Comparison of ENCODE assay signal across 9 cellular contexts in the genomic region with DNA sequence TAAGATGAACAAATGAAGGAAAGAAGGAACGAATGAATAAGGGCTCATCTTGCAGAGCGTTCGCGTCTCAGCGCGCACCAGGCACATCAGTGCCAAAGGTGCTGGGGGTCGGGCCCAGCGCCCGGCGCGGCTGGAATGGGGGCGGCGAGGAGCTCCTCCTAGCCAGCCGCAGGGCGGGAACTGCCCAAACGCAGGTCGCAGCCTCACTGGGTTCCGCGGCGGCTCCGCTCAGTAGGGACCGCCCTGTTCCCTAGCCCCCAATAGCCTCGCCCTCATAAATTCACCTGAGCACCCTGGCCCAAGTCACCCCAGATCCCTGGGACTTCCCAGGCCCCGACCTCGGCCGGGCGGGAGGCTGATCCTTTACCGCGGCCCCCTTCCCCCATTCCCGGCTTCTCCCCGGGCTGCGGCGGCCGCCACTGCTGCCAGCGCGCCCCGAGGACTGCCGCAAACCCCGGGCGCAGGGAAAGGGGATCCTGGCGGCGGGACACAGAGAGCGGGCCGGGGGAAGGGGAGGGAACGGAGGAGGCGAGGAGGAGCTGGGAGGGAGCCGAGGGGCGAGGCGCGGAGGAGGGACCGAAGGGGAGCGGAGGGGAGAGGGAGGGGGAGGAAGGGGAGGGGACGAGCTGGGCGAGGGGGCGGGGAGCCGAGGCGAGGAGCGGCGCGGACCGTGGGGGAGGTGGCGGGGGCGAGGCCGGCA. TPM values are rescaled to one million over a fixed set of nuclear protein-coding genes. Genes with fewer than 3 reads are reported as not detected.
DNase-seq lines count a peak whose midpoint lies in the region; ATAC-seq, FAIRE-seq and TF ChIP-seq lines count a peak whose summit lies in the region.
"Had no signal": no experiment of that assay in that cellular context is flagged by ENCODE, and none has a peak within 500 bp of the region (broad histone marks: within the 10 kb centered on the region; RNA-seq: fewer than 3 reads in every experiment).

No MANE protein-coding gene starts in this region.

- peak overlapping the region; percentile 16 for H2BK120ac ChIP-seq in neuronal stem cell (ENCODE audit: low read depth, low read length)

- H3K9me2 ChIP-seq in GM23338 (ENCODE audit: insufficient read depth), result no peaks in the 10 kb centered on the region

- H2BK15ac ChIP-seq in neuronal stem cell (ENCODE audit: low read length), result peak overlapping the region; percentile 46

- DNase-seq in GM23338 (ENCODE audit: low spot score) (peak; percentile 88), NCI-H82 (lab: John Stamatoyannopoulos, UW) (peak; percentile 94), neuronal stem cell (ENCODE audit: low spot score) (peak; percentile 59), NCI-H187 (lab: John Stamatoyannopoulos, UW) (no peak), adrenal gland (no peak), GM19239 (ENCODE audit: insufficient read length, low spot score) (no peak)

- no peaks in the 10 kb centered on the region for H3K36me3 Mint-ChIP-seq in GM23338 (ENCODE audit: low read depth)

- TF ChIP-seq POLR2A in adrenal gland (IDR thresholded peaks at IDR 0.05), result no peak

- H3K4me3 Mint-ChIP-seq in GM23338, result peak overlapping the region; percentile 82

- H3K79me1 ChIP-seq in neuronal stem cell (ENCODE audit: low read depth, low read length), result no peaks in the 10 kb centered on the region

- H2AFZ ChIP-seq in GM23338, result peak overlapping the region; percentile 97
- peak overlapping the region; percentile 95 for H2AFZ ChIP-seq in neuronal stem cell (ENCODE audit: low read length)

- peak overlapping the region; percentile 98 for H3K4me2 ChIP-seq in GM23338
- peak overlapping the region; percentile 100 for H3K4me2 ChIP-seq in neuronal stem cell (ENCODE audit: insufficient read depth, low read length, poor library complexity, severe bottlenecking)

- no peak overlapping the region for H2BK12ac ChIP-seq in neuronal stem cell (ENCODE audit: low read length)

- H3K4ac ChIP-seq in neuronal stem cell (ENCODE audit: low read length), result no peak overlapping the region

- no peak overlapping the region for H2BK5ac ChIP-seq in neuronal stem cell (ENCODE audit: low read length)

- H3K23ac ChIP-seq in neuronal stem cell (ENCODE audit: low read depth, low read length, poor library complexity), result peak overlapping the region; percentile 76

- H3K27me3 Mint-ChIP-seq in GM23338 (ENCODE audit: insufficient read depth, low read depth, poor library complexity), result peaks cover 43% of the 10 kb centered on the region

- H3K79me2 ChIP-seq in GM23338 (replicated peaks; ENCODE audit: insufficient read depth), result no peaks in the 10 kb centered on the region

- H3K9me3 Mint-ChIP-seq in GM23338, result no peaks in the 10 kb centered on the region

- no peak overlapping the region for H2AK5ac ChIP-seq in neuronal stem cell (ENCODE audit: low read depth, low read length)

- H3K4me3 ChIP-seq in GM23338 (peak overlapping the region; percentile 89), ectodermal cell (ENCODE audit: insufficient read depth, low read depth, low read length) (peak overlapping the region; percentile 48), neuronal stem cell (ENCODE audit: low read length in 2 of 2) (peak overlapping the region; percentile 41 to 82), adrenal gland (peak overlapping the region in 1 of 4 donors; percentile 45)

- H3K4me1 ChIP-seq in GM23338 (ENCODE audit: insufficient read depth), result peaks cover 29% of the 10 kb centered on the region
- H3K4me1 ChIP-seq in ectodermal cell (ENCODE audit: control insufficient read depth, insufficient read depth, low read length), result peaks cover 2% of the 10 kb centered on the region
- peaks cover 2 to 12% of the 10 kb centered on the region in 2 donors for H3K4me1 ChIP-seq in neuronal stem cell (ENCODE audit: control insufficient read depth in 2 of 2, insufficient read depth in 1 of 2, low read depth in 1 of 2, low read length in 2 of 2)
- peaks cover 18 to 23% of the 10 kb centered on the region in 2 donors for H3K4me1 ChIP-seq in adrenal gland (replicated peaks in 1 of 2)

- H3K27ac Mint-ChIP-seq in GM23338, result no peak overlapping the region

- TF ChIP-seq CTCF in GM23338 (conservative IDR thresholded peaks at IDR 0.05; ENCODE audit: low read depth in 2 of 2), result no peak
- TF ChIP-seq CTCF in adrenal gland (IDR thresholded peaks at IDR 0.05), result no peak

- H3K9me3 ChIP-seq in ectodermal cell (ENCODE audit: control insufficient read depth, low read length) (no peaks in the 10 kb centered on the region), neuronal stem cell (replicated peaks in 1 of 2; ENCODE audit: control insufficient read depth in 2 of 2, insufficient read depth in 1 of 2, low read depth in 1 of 2, low read length in 2 of 2) (no peaks in the 10 kb centered on the region), adrenal gland (replicated peaks in 1 of 3) (no peaks in the 10 kb centered on the region)

- H3K36me3 ChIP-seq in GM23338 (ENCODE audit: insufficient read depth), result no peaks in the 10 kb centered on the region
- H3K36me3 ChIP-seq in ectodermal cell (ENCODE audit: control insufficient read depth, insufficient read depth, low read length), result no peaks in the 10 kb centered on the region
- no peaks in the 10 kb centered on the region for H3K36me3 ChIP-seq in neuronal stem cell (replicated peaks in 1 of 2; ENCODE audit: control insufficient read depth in 2 of 2, insufficient read depth in 2 of 2, low read length in 2 of 2)
- H3K36me3 ChIP-seq in adrenal gland (replicated peaks in 1 of 2), result no peaks in the 10 kb centered on the region

- H4K8ac ChIP-seq in neuronal stem cell (ENCODE audit: low read depth, low read length), result no peak overlapping the region

- no peak overlapping the region for H3K14ac ChIP-seq in neuronal stem cell (ENCODE audit: low read length)

- peak; percentile 49 for ATAC-seq in GM23338
- no peak for ATAC-seq in GM21367 (IDR thresholded peaks at IDR 0.05; ENCODE audit: unreplicated experiment)

- H3F3A ChIP-seq in GM23338 (replicated peaks; ENCODE audit: low read depth), result no peaks in the 10 kb centered on the region

- peak overlapping the region; percentile 79 for H3K9ac ChIP-seq in neuronal stem cell (ENCODE audit: low read depth, low read length, poor library complexity)

- FAIRE-seq in GM19239 (lab: Jason Lieb, UNC), result no peak

- no peak overlapping the region for H3K27ac ChIP-seq in GM23338 (ENCODE audit: low read depth)
- H3K27ac ChIP-seq in ectodermal cell (ENCODE audit: insufficient read depth, low read depth, low read length, poor library complexity, severe bottlenecking), result no peak overlapping the region
- H3K27ac ChIP-seq in neuronal stem cell (replicated peaks; ENCODE audit: low read length), result no peak overlapping the region
- no peak overlapping the region for H3K27ac ChIP-seq in adrenal gland

- peak overlapping the region; percentile 93 for H3K18ac ChIP-seq in neuronal stem cell (ENCODE audit: low read length)

- intact Hi-C loops in adrenal gland (cut with DNase I), result no loop called here

- H3K27me3 ChIP-seq in GM23338 (ENCODE audit: insufficient read depth) (peaks cover 64% of the 10 kb centered on the region), ectodermal cell (ENCODE audit: control insufficient read depth, insufficient read depth, low read length, poor library complexity, severe bottlenecking) (peaks cover 69% of the 10 kb centered on the region), neuronal stem cell (ENCODE audit: control insufficient read depth in 3 of 3, insufficient read depth in 3 of 3, low read depth in 1 of 3, low read length in 3 of 3) (peaks cover 0 to 77% (median 27%) of the 10 kb centered on the region in 3 experiments), adrenal gland (peaks cover 40% of the 10 kb centered on the region)

- peaks cover 37% of the 10 kb centered on the region for H3K4me1 Mint-ChIP-seq in GM23338

- WGBS in ectodermal cell, 2 experiments, result 0 to 1% methylated on average over 64 of the region's 64 CpGs
- no CpG with 5 or more reads among the region's 64 CpGs for WGBS in neuronal stem cell (ENCODE audit: extremely low coverage in 2 of 2, insufficient read length in 2 of 2, insufficient replicate concordance in 1 of 2), 2 donors
- WGBS in adrenal gland, 4 donors, result 0 to 1% (median 1%) methylated on average over 9 to 60 of the region's 64 CpGs

- peaks cover 8% of the 10 kb centered on the region; the same call in 1 of the 2 replicates for H4K20me1 ChIP-seq in GM23338 (replicated peaks; ENCODE audit: insufficient read depth)

- no peak overlapping the region for H4K91ac ChIP-seq in neuronal stem cell (ENCODE audit: low read depth, low read length, poor library complexity)

TF ChIP-seq in GM23338, 12 proteins besides CTCF, POLR2A, EP300 and RAD21:
- peak; percentile 6 for TF ChIP-seq EZH2 (IDR thresholded peaks at IDR 0.05; ENCODE audit: low read depth, unreplicated experiment)
- TF ChIP-seq, protein P1, sequence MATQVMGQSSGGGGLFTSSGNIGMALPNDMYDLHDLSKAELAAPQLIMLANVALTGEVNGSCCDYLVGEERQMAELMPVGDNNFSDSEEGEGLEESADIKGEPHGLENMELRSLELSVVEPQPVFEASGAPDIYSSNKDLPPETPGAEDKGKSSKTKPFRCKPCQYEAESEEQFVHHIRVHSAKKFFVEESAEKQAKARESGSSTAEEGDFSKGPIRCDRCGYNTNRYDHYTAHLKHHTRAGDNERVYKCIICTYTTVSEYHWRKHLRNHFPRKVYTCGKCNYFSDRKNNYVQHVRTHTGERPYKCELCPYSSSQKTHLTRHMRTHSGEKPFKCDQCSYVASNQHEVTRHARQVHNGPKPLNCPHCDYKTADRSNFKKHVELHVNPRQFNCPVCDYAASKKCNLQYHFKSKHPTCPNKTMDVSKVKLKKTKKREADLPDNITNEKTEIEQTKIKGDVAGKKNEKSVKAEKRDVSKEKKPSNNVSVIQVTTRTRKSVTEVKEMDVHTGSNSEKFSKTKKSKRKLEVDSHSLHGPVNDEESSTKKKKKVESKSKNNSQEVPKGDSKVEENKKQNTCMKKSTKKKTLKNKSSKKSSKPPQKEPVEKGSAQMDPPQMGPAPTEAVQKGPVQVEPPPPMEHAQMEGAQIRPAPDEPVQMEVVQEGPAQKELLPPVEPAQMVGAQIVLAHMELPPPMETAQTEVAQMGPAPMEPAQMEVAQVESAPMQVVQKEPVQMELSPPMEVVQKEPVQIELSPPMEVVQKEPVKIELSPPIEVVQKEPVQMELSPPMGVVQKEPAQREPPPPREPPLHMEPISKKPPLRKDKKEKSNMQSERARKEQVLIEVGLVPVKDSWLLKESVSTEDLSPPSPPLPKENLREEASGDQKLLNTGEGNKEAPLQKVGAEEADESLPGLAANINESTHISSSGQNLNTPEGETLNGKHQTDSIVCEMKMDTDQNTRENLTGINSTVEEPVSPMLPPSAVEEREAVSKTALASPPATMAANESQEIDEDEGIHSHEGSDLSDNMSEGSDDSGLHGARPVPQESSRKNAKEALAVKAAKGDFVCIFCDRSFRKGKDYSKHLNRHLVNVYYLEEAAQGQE (IDR thresholded peaks at IDR 0.05; ENCODE audit: unreplicated experiment), result no peak
TF ChIP-seq in GM23338: peak in this region for 1.

RNA-seq across cellular contexts. Expression of gene CRHR1, which starts 0.4 kb away (rescaled TPM):
- 0.70 and 0.76 TPM in 2 replicates for total RNA-seq in GM23338 (2014; rRNA removed; shearing (Covaris generic))
- polyA plus RNA-seq in GM23338 (2016; fragmentation: Nextera tagmentation; extraction: Ambion mirVana) (0.09 and 0.19 TPM in 2 replicates), adrenal gland (not detected)
- 1.5 TPM for polyA plus RNA-seq in ectodermal cell (2013, experiment 1 of 4)
- 1.2 TPM for polyA plus RNA-seq in ectodermal cell (2013, experiment 2 of 4)
- polyA plus RNA-seq in ectodermal cell (2013, experiment 3 of 4), result 0.85 TPM
- 1.3 TPM for polyA plus RNA-seq in ectodermal cell (2013, experiment 4 of 4)
- polyA plus RNA-seq in neuronal stem cell (2013, experiment 1 of 2), result 2.5 TPM
- polyA plus RNA-seq in neuronal stem cell (2013, experiment 2 of 2), result 2.4 TPM
- total RNA-seq in adrenal gland, result under 1 TPM in 1 of 8 donors, not detected in 7; 0.27 TPM
- total RNA-seq: LHCN-M2 had no signal

Comparison
In these comparisons a context has a peak if more than half of its experiments do, and no peak if none do; other contexts are left out.
1. DNase-seq: peak in GM23338 (single experiment), NCI-H82 (single experiment) and neuronal stem cell (single experiment); none in NCI-H187 (0 of 2), adrenal gland (0 of 7) and GM19239 (single experiment).